Comparison of ENCODE assay signal across 13 cellular contexts in genomic region chr11:131002145-131002544, GRCh38.
DNase-seq lines count a peak whose midpoint lies in the region; ATAC-seq and TF ChIP-seq lines count a peak whose summit lies in the region.
"Had no signal": no experiment of that assay in that cellular context is flagged by ENCODE, and none has a peak within 500 bp of the region (broad histone marks: within the 10 kb centered on the region; RNA-seq: fewer than 3 reads in every experiment).

No MANE protein-coding gene starts in this region.

- intact Hi-C loops in PC-3 (cut with micrococcal nuclease), result no loop called here

- H3K36me3 ChIP-seq in PC-3 (ENCODE audit: low read depth, low read length), result no peaks in the 10 kb centered on the region

- peaks cover 13% of the 10 kb centered on the region for H3F3A ChIP-seq in PC-3 (ENCODE audit: low read length, unreplicated experiment)

- H3K27me3 ChIP-seq in PC-3 (ENCODE audit: low read length), result no peaks in the 10 kb centered on the region

- no peak overlapping the region for H3K27ac ChIP-seq in PC-3 (ENCODE audit: low read length)

- H3K4me1 ChIP-seq in PC-3 (ENCODE audit: insufficient read depth, low read length), result peaks cover 40% of the 10 kb centered on the region

- no peak overlapping the region for H3K9ac ChIP-seq in PC-3 (ENCODE audit: low read length)

- POLR2A ChIA-PET in PC-3 (lab: Charles Lee; ENCODE audit: unreplicated experiment), result no interaction called here

- no peaks in the 10 kb centered on the region for H4K20me1 ChIP-seq in PC-3 (ENCODE audit: low read length)

- no TSS peak for BruUV-seq in PC-3 (replicated peaks; lab: Mats Ljungman, UMichigan)

- no peaks in the 10 kb centered on the region for H3K79me2 ChIP-seq in PC-3 (ENCODE audit: low read length)

- no peak overlapping the region for H3K4me3 ChIP-seq in PC-3 (ENCODE audit: low read length)
- H3K4me3 ChIP-seq in epithelial cell of esophagus (ENCODE audit: low read length), result no peak overlapping the region

- no peak overlapping the region for H2AFZ ChIP-seq in PC-3 (ENCODE audit: low read length)

- H3K9me2 ChIP-seq in PC-3 (replicated peaks; ENCODE audit: low read length), result no peaks in the 10 kb centered on the region

- DNase-seq in HT-29 (ENCODE audit: low spot score), result peak; percentile 47
- peak; percentile 37 for DNase-seq in PC-3
- peak; percentile 97 for DNase-seq in epithelial cell of esophagus (ENCODE audit: low read depth)
- peak; percentile 36 for DNase-seq in kidney tubule cell (ENCODE audit: low spot score)
- no peak for DNase-seq in HuH-7 (ENCODE audit: low spot score)
- no peak for DNase-seq in dedifferentiated amniotic fluid mesenchymal stem cell (ENCODE audit: extremely low spot score)
- DNase-seq: C1 segment of cervical spinal cord; CD4-positive, alpha-beta T cell; DMS153; GF-D8; HCEC 1CT; HFFc6 had no signal

- ATAC-seq in PC-3 (no peak), HG03439 (IDR thresholded peaks at IDR 0.05; ENCODE audit: unreplicated experiment) (no peak)

- H3K4me2 ChIP-seq in PC-3 (ENCODE audit: low read length), result no peak overlapping the region

- H3K9me3 ChIP-seq in PC-3 (ENCODE audit: low read length), result no peaks in the 10 kb centered on the region

- no peak for TF ChIP-seq CTCF in PC-3 (conservative IDR thresholded peaks at IDR 0.05; ENCODE audit: low read depth, low read length)
- no peak for TF ChIP-seq CTCF in epithelial cell of esophagus (IDR thresholded peaks at IDR 0.05; ENCODE audit: insufficient read depth, low read depth, low read length, missing control alignments)

- CTCF ChIA-PET in PC-3 (lab: Charles Lee), result no interaction called here

Comparison
In these comparisons a context has a peak if more than half of its experiments do, and no peak if none do; other contexts are left out.
1. DNase-seq: peak in HT-29 (single experiment), PC-3 (single experiment), epithelial cell of esophagus (single experiment) and kidney tubule cell (single experiment); none in HuH-7 (single experiment) and dedifferentiated amniotic fluid mesenchymal stem cell (single experiment).